1 cellular context compared by ENCODE assay signal in genomic region chr15:68261980-68262379, GRCh38.
TF ChIP-seq lines count a peak whose summit lies in the region.

No MANE protein-coding gene starts in this region.

TF ChIP-seq in WTC11, 78 proteins besides CTCF, POLR2A, EP300 and RAD21 (continued from another document):
- no peak for TF ChIP-seq ZNF512 (CRISPR knock-in tag; IDR thresholded peaks at IDR 0.05; ENCODE audit: borderline replicate concordance)
- no peak for TF ChIP-seq GABPB1 (CRISPR knock-in tag; IDR thresholded peaks at IDR 0.05)
- no peak for TF ChIP-seq AR (CRISPR knock-in tag; IDR thresholded peaks at IDR 0.05)
- no peak for TF ChIP-seq AFF4 (CRISPR knock-in tag; IDR thresholded peaks at IDR 0.05; ENCODE audit: borderline replicate concordance)
- TF ChIP-seq, protein P1, sequence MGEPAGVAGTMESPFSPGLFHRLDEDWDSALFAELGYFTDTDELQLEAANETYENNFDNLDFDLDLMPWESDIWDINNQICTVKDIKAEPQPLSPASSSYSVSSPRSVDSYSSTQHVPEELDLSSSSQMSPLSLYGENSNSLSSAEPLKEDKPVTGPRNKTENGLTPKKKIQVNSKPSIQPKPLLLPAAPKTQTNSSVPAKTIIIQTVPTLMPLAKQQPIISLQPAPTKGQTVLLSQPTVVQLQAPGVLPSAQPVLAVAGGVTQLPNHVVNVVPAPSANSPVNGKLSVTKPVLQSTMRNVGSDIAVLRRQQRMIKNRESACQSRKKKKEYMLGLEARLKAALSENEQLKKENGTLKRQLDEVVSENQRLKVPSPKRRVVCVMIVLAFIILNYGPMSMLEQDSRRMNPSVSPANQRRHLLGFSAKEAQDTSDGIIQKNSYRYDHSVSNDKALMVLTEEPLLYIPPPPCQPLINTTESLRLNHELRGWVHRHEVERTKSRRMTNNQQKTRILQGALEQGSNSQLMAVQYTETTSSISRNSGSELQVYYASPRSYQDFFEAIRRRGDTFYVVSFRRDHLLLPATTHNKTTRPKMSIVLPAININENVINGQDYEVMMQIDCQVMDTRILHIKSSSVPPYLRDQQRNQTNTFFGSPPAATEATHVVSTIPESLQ (CRISPR knock-in tag; IDR thresholded peaks at IDR 0.05) = no peak
- TF ChIP-seq, protein P2, sequence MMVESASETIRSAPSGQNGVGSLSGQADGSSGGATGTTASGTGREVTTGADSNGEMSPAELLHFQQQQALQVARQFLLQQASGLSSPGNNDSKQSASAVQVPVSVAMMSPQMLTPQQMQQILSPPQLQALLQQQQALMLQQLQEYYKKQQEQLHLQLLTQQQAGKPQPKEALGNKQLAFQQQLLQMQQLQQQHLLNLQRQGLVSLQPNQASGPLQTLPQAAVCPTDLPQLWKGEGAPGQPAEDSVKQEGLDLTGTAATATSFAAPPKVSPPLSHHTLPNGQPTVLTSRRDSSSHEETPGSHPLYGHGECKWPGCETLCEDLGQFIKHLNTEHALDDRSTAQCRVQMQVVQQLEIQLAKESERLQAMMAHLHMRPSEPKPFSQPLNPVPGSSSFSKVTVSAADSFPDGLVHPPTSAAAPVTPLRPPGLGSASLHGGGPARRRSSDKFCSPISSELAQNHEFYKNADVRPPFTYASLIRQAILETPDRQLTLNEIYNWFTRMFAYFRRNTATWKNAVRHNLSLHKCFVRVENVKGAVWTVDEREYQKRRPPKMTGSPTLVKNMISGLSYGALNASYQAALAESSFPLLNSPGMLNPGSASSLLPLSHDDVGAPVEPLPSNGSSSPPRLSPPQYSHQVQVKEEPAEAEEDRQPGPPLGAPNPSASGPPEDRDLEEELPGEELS (CRISPR knock-in tag; IDR thresholded peaks at IDR 0.05) = no peak
- no peak for TF ChIP-seq ZNF532 (CRISPR knock-in tag; IDR thresholded peaks at IDR 0.05; ENCODE audit: borderline replicate concordance)
